In the genomic region with DNA sequence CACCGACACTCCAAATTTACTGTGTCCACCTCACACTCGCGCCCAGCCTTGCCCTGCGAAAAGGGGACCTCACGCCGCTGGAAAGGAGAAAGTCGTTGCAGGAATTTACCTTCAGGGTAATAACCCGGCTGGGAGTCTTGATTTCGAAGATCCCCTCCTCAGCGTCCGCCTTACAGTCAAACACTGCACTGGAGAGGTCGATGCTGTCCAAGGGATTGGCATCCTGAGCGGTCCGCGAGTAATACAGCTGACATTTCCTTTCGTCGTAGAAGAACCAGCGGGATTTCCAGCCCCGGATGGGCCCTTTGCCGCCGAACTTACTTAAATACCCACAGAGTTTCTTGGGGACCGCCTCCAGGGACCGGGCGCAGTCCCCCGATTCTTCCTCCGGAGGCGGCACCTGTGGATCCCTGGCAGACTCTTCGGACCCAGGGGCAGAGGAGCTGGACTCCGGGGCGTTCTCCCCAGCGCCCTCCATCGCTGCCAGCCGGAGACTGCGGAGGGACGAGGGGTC, we compare ENCODE assay signal across 8 cellular contexts. TPM values are rescaled to one million over a fixed set of nuclear protein-coding genes. Genes with fewer than 3 reads are reported as not detected.
DNase-seq lines count a peak whose midpoint lies in the region; ATAC-seq, FAIRE-seq and TF ChIP-seq lines count a peak whose summit lies in the region.

No MANE protein-coding gene starts in this region.

- under 1% methylated on average over 35 of the region's 35 CpGs for WGBS in HUES64
- WGBS in small intestine, 3 donors = 1 to 2% (median 2%) methylated on average over 35 of the region's 35 CpGs

- H3K4me1 ChIP-seq in HUES64 (ENCODE audit: insufficient read depth, low read length) (peaks cover 3% of the 10 kb centered on the region; the same call in 1 of the 2 replicates), iPS-18a (ENCODE audit: control insufficient read depth, low read depth, low read length) (peaks cover 6% of the 10 kb centered on the region), small intestine (ENCODE audit: control insufficient read depth in 2 of 2, insufficient read depth in 1 of 2, low read depth in 1 of 2, low read length in 1 of 2) (peaks cover 0 to 4% of the 10 kb centered on the region in 2 donors)

- no peaks in the 10 kb centered on the region for H3K9me3 ChIP-seq in HUES64 (ENCODE audit: insufficient read depth, low read depth, low read length)
- H3K9me3 ChIP-seq in iPS-18a (ENCODE audit: control insufficient read depth, low read depth, low read length) = no peaks in the 10 kb centered on the region
- H3K9me3 ChIP-seq in small intestine (ENCODE audit: control insufficient read depth, low read depth) = no peaks in the 10 kb centered on the region

- no peak for TF ChIP-seq CTCF in D721Med (IDR thresholded peaks at IDR 0.05; ENCODE audit: insufficient read depth, missing control alignments)

- H3K27ac ChIP-seq in HUES64 (ENCODE audit: low read depth, low read length) = no peak overlapping the region
- H3K27ac ChIP-seq in iPS-18a (ENCODE audit: low read length) = no peak overlapping the region
- H3K27ac ChIP-seq in small intestine (ENCODE audit: low read depth in 1 of 2, low read length in 1 of 2) = peak overlapping the region; percentile 69 to 92

- peak overlapping the region; percentile 83 for H3K4me3 ChIP-seq in HUES64 (ENCODE audit: low read length)
- H3K4me3 ChIP-seq in iPS-18a (ENCODE audit: low read length) = peak overlapping the region; percentile 85
- peak overlapping the region; percentile 67 to 92 for H3K4me3 ChIP-seq in small intestine (ENCODE audit: low read depth in 1 of 2, low read length in 2 of 2)

- FAIRE-seq in D721Med (lab: Jason Lieb, UNC) = no peak
- no peak for FAIRE-seq in small intestine (lab: Jason Lieb, UNC)

- H3K9ac ChIP-seq in HUES64 (ENCODE audit: low read depth, low read length) (peak overlapping the region; percentile 49), iPS-18a (ENCODE audit: low read length) (peak overlapping the region; percentile 81)

- DNase-seq in D721Med (ENCODE audit: insufficient read length, low spot score) (peak; percentile 33), amniotic stem cell (lab: John Stamatoyannopoulos, UW) (peak; percentile 10), small intestine (no peak), NCI-H187 (lab: John Stamatoyannopoulos, UW) (no peak), OCI-M1 (lab: John Stamatoyannopoulos, UW) (no peak)

- H3K36me3 ChIP-seq in HUES64 (ENCODE audit: insufficient read depth, low read length) = peaks cover 8% of the 10 kb centered on the region; the same call in 1 of the 2 replicates
- H3K36me3 ChIP-seq in iPS-18a (ENCODE audit: control insufficient read depth, low read depth, low read length) = no peaks in the 10 kb centered on the region
- peaks cover 0 to 2% of the 10 kb centered on the region in 2 donors for H3K36me3 ChIP-seq in small intestine (ENCODE audit: control insufficient read depth in 2 of 2, insufficient read depth in 2 of 2, low read length in 2 of 2)

- peak; percentile 34 for ATAC-seq in GM19452 (IDR thresholded peaks at IDR 0.05; ENCODE audit: unreplicated experiment)

- peaks cover 9% of the 10 kb centered on the region; the same call in 1 of the 2 replicates for H3K27me3 ChIP-seq in HUES64 (ENCODE audit: insufficient read depth, low read length)
- H3K27me3 ChIP-seq in iPS-18a (ENCODE audit: control insufficient read depth, insufficient read depth, low read length) = peaks cover 10% of the 10 kb centered on the region
- no peaks in the 10 kb centered on the region for H3K27me3 ChIP-seq in small intestine (ENCODE audit: control insufficient read depth in 2 of 2, insufficient read depth in 2 of 2, low read length in 2 of 2)

RNA-seq across cellular contexts. Expression of a gene that starts 0.3 kb away (rescaled TPM):
- 3.2 TPM for polyA plus RNA-seq in HUES64 (2013, experiment 1 of 2)
- polyA plus RNA-seq in HUES64 (2013, experiment 2 of 2) = 3.9 TPM
- polyA plus RNA-seq in small intestine = 10 to 100 TPM; 12.2 to 42.0 (median 24.0) TPM

Comparison
In these comparisons a context has a peak if more than half of its experiments do, and no peak if none do; other contexts are left out.
1. DNase-seq: peak in D721Med (single experiment) and amniotic stem cell (single experiment); none in small intestine (single experiment), NCI-H187 (0 of 2) and OCI-M1 (single experiment).
2. H3K27ac ChIP-seq: peak in small intestine (2 of 2); none in HUES64 (single experiment) and iPS-18a (single experiment).
3. Peak in every context shown above with its lines, with median percentiles within 50 percentile points of each other: H3K4me3 ChIP-seq.